15 cellular contexts compared by ENCODE assay signal in the genomic region with DNA sequence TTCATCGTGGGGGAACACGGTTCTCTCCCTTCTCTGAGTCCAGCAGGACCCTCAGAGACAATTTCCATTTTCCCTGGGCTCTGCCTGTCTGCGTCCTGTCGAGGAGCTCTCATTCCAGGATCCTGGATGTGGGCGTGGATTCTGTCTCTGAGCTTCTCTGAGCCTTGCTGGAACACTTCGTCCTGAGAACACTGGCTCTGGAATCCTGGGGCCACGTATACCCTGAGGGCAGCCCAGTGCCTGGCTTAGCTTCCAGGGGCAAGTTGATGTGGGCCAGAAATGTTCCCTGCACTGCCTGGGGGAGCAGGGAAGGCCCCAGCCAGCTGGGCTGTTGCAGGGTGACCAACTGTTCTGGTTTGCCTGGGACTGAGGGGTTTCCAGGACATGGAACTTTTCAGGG.
DNase-seq lines count a peak whose midpoint lies in the region; ATAC-seq and TF ChIP-seq lines count a peak whose summit lies in the region.
"Had no signal": no experiment of that assay in that cellular context is flagged by ENCODE, and none has a peak within 500 bp of the region (broad histone marks: within the 10 kb centered on the region; RNA-seq: fewer than 3 reads in every experiment).

No MANE protein-coding gene starts in this region.

- no peak overlapping the region for H3K4me3 ChIP-seq in mesendoderm (ENCODE audit: low read length)
- H3K4me3 ChIP-seq: PC-9 had no signal

- H3K27me3 ChIP-seq in mesendoderm (ENCODE audit: insufficient read depth, low read length, poor library complexity), result no peaks in the 10 kb centered on the region

- H3K9ac ChIP-seq in mesendoderm (ENCODE audit: low read length), result no peak overlapping the region

- no peak overlapping the region for H2BK5ac ChIP-seq in mesendoderm (ENCODE audit: low read length)

- H3K4me3 Mint-ChIP-seq in T-helper 17 cell, result no peak overlapping the region
- peak overlapping the region; percentile 34 for H3K4me3 Mint-ChIP-seq in type B pancreatic cell
- no peak overlapping the region for H3K4me3 Mint-ChIP-seq in T-helper 2 cell treated with Interferon-gamma antibody and Interleukin-4, amounts not matched to agents 5 μg/mL and 100 μg/mL, for 36 hours
- H3K4me3 Mint-ChIP-seq: CD8-positive, alpha-beta T cell had no signal

- no peak overlapping the region for H2BK120ac ChIP-seq in mesendoderm (ENCODE audit: low read depth, low read length)

- no peaks in the 10 kb centered on the region for H3K9me3 ChIP-seq in T-helper 17 cell (ENCODE audit: control insufficient read depth, low read length, poor library complexity, severe bottlenecking)

- H3K4me1 Mint-ChIP-seq in T-helper 17 cell (no peaks in the 10 kb centered on the region), type B pancreatic cell (ENCODE audit: unreplicated experiment) (peaks cover 18% of the 10 kb centered on the region)
- no peaks in the 10 kb centered on the region for H3K4me1 Mint-ChIP-seq in T-helper 2 cell treated with Interferon-gamma antibody and Interleukin-4, amounts not matched to agents 5 μg/mL and 100 μg/mL, for 36 hours (ENCODE audit: low read depth)

- H3K36me3 ChIP-seq in mesendoderm (ENCODE audit: control insufficient read depth, insufficient read depth, low read length), result no peaks in the 10 kb centered on the region

- H3K18ac ChIP-seq in mesendoderm (ENCODE audit: low read length), result no peak overlapping the region

- no peak overlapping the region for H4K5ac ChIP-seq in mesendoderm (ENCODE audit: low read length)

- no peak overlapping the region for H3K4me2 ChIP-seq in mesendoderm (ENCODE audit: low read length)
- H3K4me2 ChIP-seq: PC-9 had no signal

- intact Hi-C loops in left cardiac atrium (cut with DNase I), result loop anchor here in 1 of 2 donors (5.0 kb wide), 1 partner anchor 156 kb away; no protein-coding TSS in a partner anchor

- H3K27ac Mint-ChIP-seq in T-helper 17 cell (peak overlapping the region; percentile 16), type B pancreatic cell (no peak overlapping the region)
- H3K27ac Mint-ChIP-seq in T-helper 2 cell treated with Interferon-gamma antibody and Interleukin-4, amounts not matched to agents 5 μg/mL and 100 μg/mL, for 36 hours, result no peak overlapping the region
- H3K27ac Mint-ChIP-seq: CD8-positive, alpha-beta T cell had no signal

- peaks cover 7% of the 10 kb centered on the region for H3K4me1 ChIP-seq in mesendoderm (ENCODE audit: control insufficient read depth, low read depth, low read length)

- DNase-seq in T-helper 17 cell (no peak), left cardiac atrium (peak; percentile 33), mesendoderm (peak; percentile 44), type B pancreatic cell (ENCODE audit: extremely low spot score, unreplicated experiment) (no peak), retina (no peak), GM13976 (ENCODE audit: low spot score) (no peak)
- DNase-seq in T-helper 2 cell treated with Interferon-gamma antibody and Interleukin-4, amounts not matched to agents 5 μg/mL and 100 μg/mL, for 36 hours (ENCODE audit: low spot score), result no peak
- DNase-seq: CD8-positive, alpha-beta T cell; H7; Karpas-422; NCI-H1105 treated with DMSO at 0.1 percent for 48 hours; NCI-H187; NCI-H446; NCI-H748 treated with DMSO at 0.1 percent for 48 hours; PC-9 had no signal

- in situ Hi-C loops in GM13976 (cut with MboI; ENCODE audit: low sequenced_read_pairs, unreplicated experiment), result loop anchor here (25.0 kb wide), 2 partner anchors 591 to 1416 kb away; a partner anchor contains a TSS

- H3K23ac ChIP-seq in mesendoderm (ENCODE audit: low read length), result peak overlapping the region; percentile 51

- ATAC-seq in T-helper 17 cell (no peak), left cardiac atrium (peak in 1 of 2 donors; percentile 9)
- ATAC-seq: CD8-positive, alpha-beta T cell had no signal

- H3K4ac ChIP-seq in mesendoderm (ENCODE audit: low read depth, low read length), result no peak overlapping the region

- H2AK5ac ChIP-seq in mesendoderm (ENCODE audit: low read length), result no peak overlapping the region

- no peak overlapping the region for H3K27ac ChIP-seq in mesendoderm (ENCODE audit: low read depth, low read length)
- H3K27ac ChIP-seq: PC-9 had no signal

- no peak overlapping the region for H2BK15ac ChIP-seq in mesendoderm (replicated peaks; ENCODE audit: low read depth)

- H3K79me1 ChIP-seq in mesendoderm (ENCODE audit: low read length), result no peaks in the 10 kb centered on the region

- no peak overlapping the region for H4K8ac ChIP-seq in mesendoderm (ENCODE audit: low read depth, low read length)

- H3K27me3 Mint-ChIP-seq in T-helper 17 cell, result peaks cover 22% of the 10 kb centered on the region
- peaks cover 16% of the 10 kb centered on the region for H3K27me3 Mint-ChIP-seq in type B pancreatic cell
- no peaks in the 10 kb centered on the region for H3K27me3 Mint-ChIP-seq in T-helper 2 cell treated with Interferon-gamma antibody and Interleukin-4, amounts not matched to agents 5 μg/mL and 100 μg/mL, for 36 hours (ENCODE audit: low read depth)

- peak overlapping the region; percentile 17 for H3K56ac ChIP-seq in mesendoderm (ENCODE audit: low read length)

- no peaks in the 10 kb centered on the region for H3K79me2 ChIP-seq in mesendoderm (ENCODE audit: control insufficient read depth, insufficient read depth, low read length)

- WGBS in mesendoderm (ENCODE audit: extremely low coverage, insufficient coverage, low lambda C conversion rate), result no CpG with 5 or more reads among the region's 7 CpGs

- TF ChIP-seq CTCF in type B pancreatic cell (conservative IDR thresholded peaks at IDR 0.05) (no peak), GM13976 (IDR thresholded peaks at IDR 0.05; ENCODE audit: borderline replicate concordance, control extremely low read depth, extremely low read depth, insufficient read depth, missing control alignments) (no peak)

- H3K9me3 Mint-ChIP-seq in type B pancreatic cell, result peaks cover 5% of the 10 kb centered on the region
- H3K9me3 Mint-ChIP-seq in T-helper 2 cell treated with Interferon-gamma antibody and Interleukin-4, amounts not matched to agents 5 μg/mL and 100 μg/mL, for 36 hours, result no peaks in the 10 kb centered on the region
- H3K9me3 Mint-ChIP-seq: CD8-positive, alpha-beta T cell had no signal

- no peaks in the 10 kb centered on the region for H3K36me3 Mint-ChIP-seq in T-helper 17 cell (ENCODE audit: low read depth)
- no peaks in the 10 kb centered on the region for H3K36me3 Mint-ChIP-seq in type B pancreatic cell
- H3K36me3 Mint-ChIP-seq in T-helper 2 cell treated with Interferon-gamma antibody and Interleukin-4, amounts not matched to agents 5 μg/mL and 100 μg/mL, for 36 hours (ENCODE audit: low read depth), result no peaks in the 10 kb centered on the region
- H3K36me3 Mint-ChIP-seq: CD8-positive, alpha-beta T cell had no signal

Comparison
In these comparisons a context has a peak if more than half of its experiments do, and no peak if none do; other contexts are left out.
1. DNase-seq: peak in left cardiac atrium (single experiment) and mesendoderm (single experiment); none in T-helper 17 cell (0 of 3), type B pancreatic cell (single experiment), retina (single experiment), T-helper 2 cell treated with Interferon-gamma antibody and Interleukin-4, amounts not matched to agents 5 μg/mL and 100 μg/mL, for 36 hours (single experiment) and GM13976 (single experiment).